ENCODE assay signal across 8 cellular contexts in genomic region chr6:143901885-143902708, GRCh38.
DNase-seq lines count a peak whose midpoint lies in the region; ATAC-seq and FAIRE-seq lines count a peak whose summit lies in the region.

No MANE protein-coding gene starts in this region.

- H3K4me1 ChIP-seq in BLaER1, result peaks cover 15% of the 10 kb centered on the region

- ATAC-seq in GM19455 (IDR thresholded peaks at IDR 0.05; ENCODE audit: unreplicated experiment), result peak; percentile 97
- peak; percentile 97 for ATAC-seq in HG03432 (IDR thresholded peaks at IDR 0.05; ENCODE audit: unreplicated experiment)

- FAIRE-seq in urothelium cell line (lab: Jason Lieb, UNC), result no peak

- DNase-seq in hepatic stellate cell (ENCODE audit: low spot score) (peak; percentile 35), kidney glomerular epithelial cell (lab: John Stamatoyannopoulos, UW) (no peak), urothelium cell line (ENCODE audit: low spot score) (no peak), NCI-H1417 treated with DMSO at 0.1 percent for 48 hours (lab: John Stamatoyannopoulos, UW) (no peak)
- DNase-seq in stimulated activated naive CD4-positive, alpha-beta T cell treated with Interleukin-2 at 50 U/mL for 16 hours (lab: John Stamatoyannopoulos, UW), result no peak

- no peak overlapping the region for H3K27ac ChIP-seq in BLaER1

- no peak overlapping the region for H3K9ac ChIP-seq in BLaER1

- H3K9me3 ChIP-seq in BLaER1, result no peaks in the 10 kb centered on the region

- peak overlapping the region; percentile 39 for H3K4me2 ChIP-seq in BLaER1

- H3K27me3 ChIP-seq in BLaER1, result no peaks in the 10 kb centered on the region

- H4K20me1 ChIP-seq in BLaER1, result no peaks in the 10 kb centered on the region

- no peak overlapping the region for H3K4me3 ChIP-seq in BLaER1

- no peaks in the 10 kb centered on the region for H3K36me3 ChIP-seq in BLaER1
